16 cellular contexts compared by ENCODE assay signal in genomic region chr3:65030847-65031463, GRCh38.
DNase-seq lines count a peak whose midpoint lies in the region; ATAC-seq, FAIRE-seq and TF ChIP-seq lines count a peak whose summit lies in the region.
"Had no signal": no experiment of that assay in that cellular context is flagged by ENCODE, and none has a peak within 500 bp of the region (broad histone marks: within the 10 kb centered on the region; RNA-seq: fewer than 3 reads in every experiment).

No MANE protein-coding gene starts in this region.

- no peaks in the 10 kb centered on the region for H3K9me3 ChIP-seq in adipocyte (ENCODE audit: control insufficient read depth, low read length)
- H3K9me3 ChIP-seq: SJSA1, upper lobe of left lung had no signal

- DNase-seq in AG10803 (ENCODE audit: low read depth) (peak; percentile 46), HTR-8/SVneo (ENCODE audit: insufficient read length, low spot score) (peak; percentile 3), adipocyte (ENCODE audit: low read depth) (peak; percentile 64), kidney epithelial cell (ENCODE audit: low read depth) (peak; percentile 76), GM19240 (ENCODE audit: insufficient read length, low spot score) (no peak), NCI-H1436 treated with DMSO at 0.1 percent for 48 hours (lab: John Stamatoyannopoulos, UW) (no peak), endothelial cell (ENCODE audit: low spot score) (no peak)
- DNase-seq: activated CD4-positive, alpha-beta T cell treated with anti-CD3 and anti-CD28 coated beads, Interleukin-2, amount 50 U/mL, for 4 hours; activated naive CD8-positive, alpha-beta T cell treated with anti-CD3 and anti-CD28 coated beads for 36 hours; CD4-positive, CD25-positive, alpha-beta regulatory T cell; NCI-H345; occipital lobe; upper lobe of left lung had no signal

- H3K4me1 ChIP-seq in adipocyte (ENCODE audit: control insufficient read depth, insufficient read depth, low read length): peaks cover 8% of the 10 kb centered on the region
- H3K4me1 ChIP-seq: upper lobe of left lung had no signal

- H3K9me3 Mint-ChIP-seq in endothelial cell (ENCODE audit: unreplicated experiment): no peaks in the 10 kb centered on the region

- no peaks in the 10 kb centered on the region for H3K27me3 Mint-ChIP-seq in endothelial cell (ENCODE audit: unreplicated experiment)
- H3K27me3 Mint-ChIP-seq: activated naive CD8-positive, alpha-beta T cell treated with anti-CD3 and anti-CD28 coated beads for 36 hours; CD4-positive, CD25-positive, alpha-beta regulatory T cell had no signal

- TF ChIP-seq CTCF in AG10803 (conservative IDR thresholded peaks at IDR 0.05; ENCODE audit: low read length): no peak
- no peak for TF ChIP-seq CTCF in kidney epithelial cell (IDR thresholded peaks at IDR 0.05; ENCODE audit: insufficient read depth, low read length, poor library complexity, severe bottlenecking)
- TF ChIP-seq CTCF in endothelial cell (IDR thresholded peaks at IDR 0.05; ENCODE audit: unreplicated experiment): no peak

- H3K27me3 ChIP-seq in adipocyte (replicated peaks; ENCODE audit: control insufficient read depth, insufficient read depth, low read length): no peaks in the 10 kb centered on the region
- no peaks in the 10 kb centered on the region for H3K27me3 ChIP-seq in kidney epithelial cell (ENCODE audit: control insufficient read depth, insufficient read depth, low read length)
- H3K27me3 ChIP-seq: SJSA1, upper lobe of left lung had no signal

- H3K4me1 Mint-ChIP-seq in endothelial cell (ENCODE audit: unreplicated experiment): peaks cover 5% of the 10 kb centered on the region
- H3K4me1 Mint-ChIP-seq: activated naive CD8-positive, alpha-beta T cell treated with anti-CD3 and anti-CD28 coated beads for 36 hours; CD4-positive, CD25-positive, alpha-beta regulatory T cell had no signal

- H3K4me3 Mint-ChIP-seq in endothelial cell (ENCODE audit: unreplicated experiment): no peak overlapping the region
- H3K4me3 Mint-ChIP-seq: activated naive CD8-positive, alpha-beta T cell treated with anti-CD3 and anti-CD28 coated beads for 36 hours; CD4-positive, CD25-positive, alpha-beta regulatory T cell had no signal

- H3K4me3 ChIP-seq in AG10803 (ENCODE audit: low read length): no peak overlapping the region
- no peak overlapping the region for H3K4me3 ChIP-seq in adipocyte (ENCODE audit: low read length)
- H3K4me3 ChIP-seq in kidney epithelial cell (ENCODE audit: low read depth, low read length): no peak overlapping the region
- H3K4me3 ChIP-seq: GM12878, SJSA1, upper lobe of left lung had no signal

- no peak overlapping the region for H3K9ac ChIP-seq in adipocyte (ENCODE audit: low read length)

- H3K27ac Mint-ChIP-seq in endothelial cell (ENCODE audit: unreplicated experiment): no peak overlapping the region
- H3K27ac Mint-ChIP-seq: activated naive CD8-positive, alpha-beta T cell treated with anti-CD3 and anti-CD28 coated beads for 36 hours; CD4-positive, CD25-positive, alpha-beta regulatory T cell had no signal

- H3K36me3 Mint-ChIP-seq in endothelial cell (ENCODE audit: low read depth, unreplicated experiment): no peaks in the 10 kb centered on the region
- H3K36me3 Mint-ChIP-seq: activated naive CD8-positive, alpha-beta T cell treated with anti-CD3 and anti-CD28 coated beads for 36 hours; CD4-positive, CD25-positive, alpha-beta regulatory T cell had no signal

- no peak for FAIRE-seq in HTR-8/SVneo (lab: Jason Lieb, UNC)
- FAIRE-seq: GM12878 had no signal

- ATAC-seq in GM18870 (IDR thresholded peaks at IDR 0.05; ENCODE audit: unreplicated experiment): no peak
- ATAC-seq: GM12878 had no signal

- H3K36me3 ChIP-seq in adipocyte (ENCODE audit: control insufficient read depth, insufficient read depth, low read length, severe bottlenecking) (no peaks in the 10 kb centered on the region), kidney epithelial cell (ENCODE audit: control insufficient read depth, insufficient read depth, low read length) (no peaks in the 10 kb centered on the region)
- H3K36me3 ChIP-seq: SJSA1, upper lobe of left lung had no signal

Comparison
In these comparisons a context has a peak if more than half of its experiments do, and no peak if none do; other contexts are left out.
1. DNase-seq: peak in AG10803 (single experiment), HTR-8/SVneo (single experiment), adipocyte (single experiment) and kidney epithelial cell (single experiment); none in GM19240 (single experiment), NCI-H1436 treated with DMSO at 0.1 percent for 48 hours (single experiment) and endothelial cell (single experiment).